ENCODE assay signal across 11 cellular contexts in genomic region chr5:34765662-34766061, GRCh38.
"Had no signal": no experiment of that assay in that cellular context is flagged by ENCODE, and none has a peak within 500 bp of the region (broad histone marks: within the 10 kb centered on the region; RNA-seq: fewer than 3 reads in every experiment).

No MANE protein-coding gene starts in this region.

- FAIRE-seq: H1, H54 had no signal

- H3K27ac ChIP-seq: GM23248 had no signal

- H3K9ac ChIP-seq: GM23248 had no signal

- DNase-seq: GM23248, GOT3, H7, H9, HCEC 1CT, HFFc6 had no signal

- H2AFZ ChIP-seq: GM23248, GM23338 had no signal

- H3K9me3 ChIP-seq: HAP-1 had no signal

- H3K4me3 ChIP-seq: GM23248, GM23338, HAP-1 had no signal

- ATAC-seq: GM23338, HCT116 had no signal

- H3K4me2 ChIP-seq: GM23338 had no signal
